Comparison of ENCODE assay signal across 21 cellular contexts in genomic region chr7:48111596-48111995, GRCh38. TPM values are rescaled to one million over a fixed set of nuclear protein-coding genes. Genes with fewer than 3 reads are reported as not detected.
DNase-seq lines count a peak whose midpoint lies in the region; ATAC-seq, FAIRE-seq and TF ChIP-seq lines count a peak whose summit lies in the region.
"Had no signal": no experiment of that assay in that cellular context is flagged by ENCODE, and none has a peak within 500 bp of the region (broad histone marks: within the 10 kb centered on the region; RNA-seq: fewer than 3 reads in every experiment).

No MANE protein-coding gene starts in this region.

- DNase-seq in CD4-positive, alpha-beta T cell = no peak
- DNase-seq in DMS53 (lab: John Stamatoyannopoulos, UW) (peak; percentile 94), body of pancreas (peak in 3 of 4 donors; percentile 38 to 43 (median 40)), right lobe of liver (peak in 2 of 3 donors; percentile 59 to 67), NCI-H345 treated with DMSO at 0.1 percent for 48 hours (lab: John Stamatoyannopoulos, UW; ENCODE audit: unreplicated experiment) (no peak), iPS-NIHi11 (ENCODE audit: low spot score) (no peak), GM12892 (ENCODE audit: insufficient read length) (no peak)
- DNase-seq: Caco-2; CD4-positive, CD25-positive, alpha-beta regulatory T cell; DMS 273 treated with DMSO at 0.1 percent for 48 hours; GOT3; Kasumi-1; NCI-H1694; NCI-H2081; NCI-H2171 treated with DMSO at 0.1 percent for 48 hours; NCI-H446; NCI-H526; NK-92 treated with Interleukin-12 subunit alpha and Interleukin-12 subunit beta, amount 100 ng/mL, for 24 hours; Peyer's patch had no signal

- H3K36me3 Mint-ChIP-seq in CD4-positive, alpha-beta T cell (ENCODE audit: low read depth) = peaks cover 33% of the 10 kb centered on the region

- H3K36me3 ChIP-seq in body of pancreas (replicated peaks in 1 of 2; ENCODE audit: insufficient read depth in 1 of 2, low read depth in 2 of 2) (peaks cover 0 to 2% of the 10 kb centered on the region in 2 donors), right lobe of liver (peaks cover 0 to 22% (median 4%) of the 10 kb centered on the region in 4 donors)

- POLR2A ChIA-PET in CD4-positive, alpha-beta T cell (lab: Charles Lee) = no interaction called here

- no peak overlapping the region for H3K4me3 Mint-ChIP-seq in CD4-positive, alpha-beta T cell
- H3K4me3 Mint-ChIP-seq: CD4-positive, CD25-positive, alpha-beta regulatory T cell had no signal

- H3K4me1 ChIP-seq in body of pancreas (peaks cover 7% of the 10 kb centered on the region), right lobe of liver (peaks cover 0 to 14% (median 6%) of the 10 kb centered on the region in 4 donors)

- H3K9me3 Mint-ChIP-seq in CD4-positive, alpha-beta T cell = no peaks in the 10 kb centered on the region
- H3K9me3 Mint-ChIP-seq: CD4-positive, CD25-positive, alpha-beta regulatory T cell had no signal

- intact Hi-C loops in CD4-positive, alpha-beta T cell (cut with DNase I, micrococcal nuclease) = loop anchor here (2.0 to 5.0 kb wide), 3 partner anchors 23 to 79 kb away; partner anchors contain the start of genes C7orf57 (in 1 of the 2) and UPP1 (in 1 of the 2)
- intact Hi-C loops in body of pancreas (cut with DNase I) (no loop called here), right lobe of liver (cut with DNase I) (no loop called here)

- 45% methylated on average over 8 of the region's 8 CpGs for WGBS in body of pancreas, 2 donors
- 68% methylated on average over 8 of the region's 8 CpGs for WGBS in right lobe of liver (ENCODE audit: insufficient coverage, low coverage, low lambda C conversion rate, missing lambda C conversion rate)

- no peak for TF ChIP-seq CTCF in CD4-positive, alpha-beta T cell (IDR thresholded peaks at IDR 0.05)
- peak in 1 of 7 experiments; percentile 7 for TF ChIP-seq CTCF in body of pancreas (IDR thresholded peaks at IDR 0.05)
- TF ChIP-seq CTCF in right lobe of liver (IDR thresholded peaks at IDR 0.05) = peak in 1 of 4 donors; percentile 14

- ATAC-seq in CD4-positive, alpha-beta T cell (ENCODE audit: poor library complexity) = no peak
- ATAC-seq in body of pancreas (peak; percentile 47), right lobe of liver (peak; percentile 7 to 45 (median 26))
- ATAC-seq: HCT116 had no signal

- no peaks in the 10 kb centered on the region for H3K27me3 ChIP-seq in CD4-positive, alpha-beta T cell (ENCODE audit: control insufficient read depth, insufficient read depth, low read length)
- H3K27me3 ChIP-seq in body of pancreas = no peaks in the 10 kb centered on the region
- H3K27me3 ChIP-seq in right lobe of liver = no peaks in the 10 kb centered on the region
- H3K27me3 ChIP-seq: Peyer's patch had no signal

- TF ChIP-seq POLR2A in body of pancreas (IDR thresholded peaks at IDR 0.05) (no peak), right lobe of liver (IDR thresholded peaks at IDR 0.05) (no peak), GM12892 (IDR thresholded peaks at IDR 0.05; ENCODE audit: low read depth, low read length) (no peak)

- no peaks in the 10 kb centered on the region for H3K9me3 ChIP-seq in CD4-positive, alpha-beta T cell (ENCODE audit: control insufficient read depth, low read length)
- H3K9me3 ChIP-seq in body of pancreas (no peaks in the 10 kb centered on the region), right lobe of liver (no peaks in the 10 kb centered on the region)
- H3K9me3 ChIP-seq: Caco-2, Peyer's patch had no signal

- no peak for FAIRE-seq in GM12892 (lab: Jason Lieb, UNC)
- FAIRE-seq: GM18507 had no signal

- H3K4me3 ChIP-seq in body of pancreas = no peak overlapping the region
- H3K4me3 ChIP-seq in right lobe of liver = no peak overlapping the region
- H3K4me3 ChIP-seq: Peyer's patch had no signal

- H3K27ac ChIP-seq in CD4-positive, alpha-beta T cell (ENCODE audit: low read depth, low read length) = no peak overlapping the region
- H3K27ac ChIP-seq in body of pancreas (no peak overlapping the region), right lobe of liver (peak overlapping the region in 1 of 3 donors; percentile 58)
- H3K27ac ChIP-seq: Peyer's patch had no signal

- peak overlapping the region; percentile 25 for H3K27ac Mint-ChIP-seq in CD4-positive, alpha-beta T cell

- CTCF ChIA-PET in CD4-positive, alpha-beta T cell (lab: Charles Lee) = interaction anchor here (1.9 to 4.2 kb wide), 2 partner anchors 120 to 133 kb away, joined by 12 to 56 read pairs; no protein-coding TSS in a partner anchor

- no peaks in the 10 kb centered on the region for H3K27me3 Mint-ChIP-seq in CD4-positive, alpha-beta T cell

- peaks cover 10% of the 10 kb centered on the region for H3K4me1 Mint-ChIP-seq in CD4-positive, alpha-beta T cell (ENCODE audit: low read depth)

RNA-seq across cellular contexts. Expression of gene UPP1, which starts 22.5 kb away (rescaled TPM):
- total RNA-seq in CD4-positive, alpha-beta T cell = 100 to 1,000 TPM; 125 to 126 TPM
- total RNA-seq in body of pancreas (1 to 10 TPM; 7.3 to 9.9 TPM), right lobe of liver (10 to 100 TPM in 4 of 6 experiments, 1 to 10 TPM in 2; 7.3 to 19.8 (median 13.1) TPM)
- 4.6 TPM for polyA plus RNA-seq in GM12892 (2012; ENCODE audit: missing spikeins)

RNA-seq across cellular contexts. Expression of gene ABCA13, which starts 59.7 kb away (rescaled TPM):
- total RNA-seq in CD4-positive, alpha-beta T cell = not detected
- total RNA-seq in body of pancreas (under 1 TPM; under 0.01 TPM), right lobe of liver (1 to 10 TPM in 3 of 6 experiments, under 1 TPM in 3; 0.43 to 2.6 (median 0.84) TPM)
- polyA plus RNA-seq in GM12892 (2012; ENCODE audit: missing spikeins) = 0.13 TPM
- polyA plus RNA-seq: CD4-positive, CD25-positive, alpha-beta regulatory T cell had no signal

Comparison
In these comparisons a context has a peak if more than half of its experiments do, and no peak if none do; other contexts are left out.
1. DNase-seq: peak in DMS53 (single experiment), body of pancreas (3 of 4) and right lobe of liver (2 of 3); none in CD4-positive, alpha-beta T cell (0 of 10), NCI-H345 treated with DMSO at 0.1 percent for 48 hours (single experiment), iPS-NIHi11 (single experiment) and GM12892 (single experiment).
2. RNA of gene UPP1, which starts 22.5 kb away (total RNA-seq): 125 to 126 TPM in CD4-positive, alpha-beta T cell; 7.3 to 19.8 TPM in right lobe of liver and 7.3 to 9.9 TPM in body of pancreas; every median in the first group is over 4 times any median in the second.
3. intact Hi-C loops: an anchor here in CD4-positive, alpha-beta T cell (2.0 to 5.0 kb wide); none called in body of pancreas and right lobe of liver.